ENCODE assay signal across 7 cellular contexts in genomic region chr13:34777914-34778303, GRCh38.
"Had no signal": no experiment of that assay in that cellular context is flagged by ENCODE, and none has a peak within 500 bp of the region (broad histone marks: within the 10 kb centered on the region; RNA-seq: fewer than 3 reads in every experiment).

No MANE protein-coding gene starts in this region.

- H3K4me3 Mint-ChIP-seq: IgD-negative memory B cell had no signal

- H3K4me1 Mint-ChIP-seq: IgD-negative memory B cell had no signal

- H3K9ac ChIP-seq: GM23248, KMS-11 had no signal

- H3K27ac Mint-ChIP-seq: IgD-negative memory B cell had no signal

- H3K27me3 Mint-ChIP-seq: IgD-negative memory B cell had no signal

- DNase-seq: GM23248, HCEC 1CT, KBM-7 had no signal

- H3K27ac ChIP-seq: GM23248, KMS-11 had no signal

- H3K4me2 ChIP-seq: KMS-11 had no signal

- ATAC-seq: HepG2 had no signal

- H2AFZ ChIP-seq: GM23248 had no signal

- FAIRE-seq: HepG2, HTR-8/SVneo had no signal

- H3K4me3 ChIP-seq: GM23248 had no signal
